Comparison of ENCODE assay signal across 14 cellular contexts in genomic region chr11:123190504-123190903, GRCh38.
"Had no signal": no experiment of that assay in that cellular context is flagged by ENCODE, and none has a peak within 500 bp of the region (broad histone marks: within the 10 kb centered on the region; RNA-seq: fewer than 3 reads in every experiment).

No MANE protein-coding gene starts in this region.

- ATAC-seq: activated CD4-positive, CD25-positive, alpha-beta regulatory T cell treated with anti-CD3 and anti-CD28 coated beads, Interleukin-2, amount 50 U/mL, for 24 hours; stimulated activated naive B cell treated with anti-CD40 and anti-IgM and Interleukin-4, amounts not matched to agents 10 μg/mL and 1 μg/mL and 100 μg/mL, for 72 hours had no signal

- H3K9me3 Mint-ChIP-seq: mesothelial cell of epicardium; stimulated activated naive B cell treated with anti-CD40 and anti-IgM and Interleukin-4, amounts not matched to agents 10 μg/mL and 1 μg/mL and 100 μg/mL, for 72 hours had no signal

- H3K4me1 ChIP-seq: uterus had no signal

- H3K4me3 ChIP-seq: dorsolateral prefrontal cortex, esophagus squamous epithelium, uterus had no signal

- H3K27ac Mint-ChIP-seq: activated naive CD8-positive, alpha-beta T cell treated with anti-CD3 and anti-CD28 coated beads, Interleukin-2, amount 10 ng/mL, durations not matched to agents 7 days and 5 days; mesothelial cell of epicardium; naive B cell; stimulated activated naive B cell treated with anti-CD40 and anti-IgM and Interleukin-4, amounts not matched to agents 10 μg/mL and 1 μg/mL and 100 μg/mL, for 72 hours had no signal

- H3K27me3 ChIP-seq: uterus had no signal

- H3K36me3 ChIP-seq: esophagus squamous epithelium, uterus had no signal

- H3K4me3 Mint-ChIP-seq: activated naive CD8-positive, alpha-beta T cell treated with anti-CD3 and anti-CD28 coated beads, Interleukin-2, amount 10 ng/mL, durations not matched to agents 7 days and 5 days; mesothelial cell of epicardium; naive B cell; stimulated activated naive B cell treated with anti-CD40 and anti-IgM and Interleukin-4, amounts not matched to agents 10 μg/mL and 1 μg/mL and 100 μg/mL, for 72 hours had no signal

- H3K36me3 Mint-ChIP-seq: activated naive CD8-positive, alpha-beta T cell treated with anti-CD3 and anti-CD28 coated beads, Interleukin-2, amount 10 ng/mL, durations not matched to agents 7 days and 5 days; mesothelial cell of epicardium; stimulated activated naive B cell treated with anti-CD40 and anti-IgM and Interleukin-4, amounts not matched to agents 10 μg/mL and 1 μg/mL and 100 μg/mL, for 72 hours had no signal

- DNase-seq: activated CD4-positive, alpha-beta T cell treated with anti-CD3 and anti-CD28 coated beads, Interleukin-2, amount 50 U/mL, for 48 hours; activated gamma-delta T cell treated with Interleukin-2 at 50 U/mL for 16 hours; activated naive CD8-positive, alpha-beta T cell treated with anti-CD3 and anti-CD28 coated beads, Interleukin-2, amount 10 ng/mL, durations not matched to agents 7 days and 5 days; activated T-cell treated with anti-CD3 and anti-CD28 coated beads, Interleukin-2, amount 50 U/mL, for 48 hours; aorta; dorsolateral prefrontal cortex; esophagus squamous epithelium; hypothalamus; naive B cell; stimulated activated CD4-positive, alpha-beta T cell treated with anti-CD3 and anti-CD28 coated beads, Interleukin-2, amount 100 ng/mL, for 24 hours; stimulated activated naive B cell treated with anti-CD40 and anti-IgM and Interleukin-4, amounts not matched to agents 10 μg/mL and 1 μg/mL and 100 μg/mL, for 72 hours; uterus had no signal
